ENCODE assay signal across 22 cellular contexts in the genomic region with DNA sequence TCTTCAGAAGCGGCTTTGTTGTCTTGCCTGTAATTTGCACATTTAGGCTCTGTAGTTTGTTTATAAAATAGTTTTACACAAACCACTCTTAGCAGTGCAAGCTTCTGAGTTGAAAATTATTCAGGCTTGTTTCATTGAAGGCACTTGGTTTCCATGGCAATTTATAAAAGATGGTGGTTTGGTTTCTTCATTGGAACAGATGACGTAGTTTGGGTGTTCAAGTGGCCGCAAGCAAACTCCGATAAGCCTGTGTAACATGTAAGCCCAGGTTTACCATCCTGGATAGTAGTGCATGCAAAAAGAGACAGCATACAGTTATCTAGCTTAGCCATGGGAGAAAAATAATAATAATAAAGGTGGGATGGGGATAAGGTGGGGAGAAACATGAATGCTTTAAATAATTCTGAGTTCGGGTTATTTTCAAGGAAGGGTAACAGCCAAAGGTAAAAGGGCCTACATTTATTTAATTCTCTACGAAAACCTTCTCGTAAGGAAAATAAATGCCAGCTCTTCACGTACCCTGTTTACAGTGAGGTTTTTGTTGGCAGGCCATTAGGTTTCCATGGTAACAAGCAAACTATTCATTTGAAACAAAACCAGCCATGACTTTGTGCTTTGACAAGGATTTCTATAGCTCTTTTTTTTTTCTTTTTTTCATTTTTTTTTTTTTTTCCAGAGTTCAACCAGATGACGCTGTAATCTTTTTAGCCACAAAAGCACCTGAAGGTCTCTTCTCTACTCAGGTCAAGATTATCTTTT.
A peak's percentile ranks its signal among the peaks of the same experiment; 100 is the strongest.
DNase-seq lines count a peak whose midpoint lies in the region; ATAC-seq, FAIRE-seq and TF ChIP-seq lines count a peak whose summit lies in the region.
"Had no signal": no experiment of that assay in that cellular context is flagged by ENCODE, and none has a peak within 500 bp of the region (broad histone marks: within the 10 kb centered on the region; RNA-seq: fewer than 3 reads in every experiment).

No MANE protein-coding gene starts in this region.

- no peak overlapping the region for H2BK5ac ChIP-seq in H1 (ENCODE audit: low read depth, low read length)

- H3K18ac ChIP-seq in H1 (ENCODE audit: extremely low read depth, low read length) = no peak overlapping the region

- 85% methylated on average over 9 of the region's 9 CpGs; no CpG with 5 or more reads in 1 of the 2 experiments for WGBS in H1 (ENCODE audit: extremely low coverage in 1 of 2, insufficient coverage in 1 of 2, insufficient read length in 1 of 2, insufficient replicate concordance in 2 of 2, low coverage in 1 of 2, low lambda C conversion rate in 2 of 2, missing lambda C conversion rate in 1 of 2), 2 experiments

- H3K79me1 ChIP-seq in H1 (ENCODE audit: low read depth, low read length) = no peaks in the 10 kb centered on the region

- no peak overlapping the region for H3K4me2 ChIP-seq in H1 (ENCODE audit: insufficient read depth in 1 of 2, low read depth in 2 of 2, low read length in 2 of 2)

- H2BK120ac ChIP-seq in H1 (replicated peaks; ENCODE audit: low read depth, low read length) = no peak overlapping the region

- H2BK15ac ChIP-seq in H1 (ENCODE audit: low read length) = no peak overlapping the region

- TF ChIP-seq CTCF in H1 (IDR thresholded peaks at IDR 0.05; ENCODE audit: control extremely low read depth in 1 of 3, insufficient read depth in 1 of 3, low read depth in 1 of 3, low read length in 3 of 3) (no peak), neural crest cell (conservative IDR thresholded peaks at IDR 0.05) (no peak), osteocyte (IDR thresholded peaks at IDR 0.05) (no peak)

- no peak overlapping the region; the same call in 1 of the 2 replicates for H2BK12ac ChIP-seq in H1 (ENCODE audit: low read depth, low read length)

- peak overlapping the region; percentile 56; the same call in 1 of the 2 replicates for H3K27ac ChIP-seq in H1 (ENCODE audit: low read depth, low read length)
- H3K27ac ChIP-seq in naive thymus-derived CD4-positive, alpha-beta T cell (ENCODE audit: low read depth, low read length) = no peak overlapping the region
- H3K27ac ChIP-seq: tibial artery had no signal

- H3K36me3 Mint-ChIP-seq in neural crest cell (ENCODE audit: low read depth) (no peaks in the 10 kb centered on the region), osteocyte (ENCODE audit: unreplicated experiment) (no peaks in the 10 kb centered on the region)
- no peaks in the 10 kb centered on the region for H3K36me3 Mint-ChIP-seq in naive thymus-derived CD4-positive, alpha-beta T cell
- H3K36me3 Mint-ChIP-seq: activated naive CD8-positive, alpha-beta T cell; stimulated activated effector memory CD8-positive, alpha-beta T cell treated with anti-CD3 and anti-CD28 coated beads, Interleukin-12 subunit alpha, Interleukin-12 subunit beta, amount 100 ng/mL, for 72 hours had no signal

- no peak for TF ChIP-seq POLR2A in H1 (IDR thresholded peaks at IDR 0.05; ENCODE audit: control extremely low read depth in 1 of 2, low read depth in 2 of 2, low read length in 2 of 2)

- H3K27me3 ChIP-seq in H1 (replicated peaks in 1 of 4; ENCODE audit: control insufficient read depth in 3 of 4, extremely low read depth in 1 of 4, insufficient read depth in 3 of 4, low read length in 3 of 4) = no peaks in the 10 kb centered on the region
- H3K27me3 ChIP-seq in naive thymus-derived CD4-positive, alpha-beta T cell (ENCODE audit: control insufficient read depth in 2 of 2, insufficient read depth in 2 of 2, low read length in 2 of 2) = no peaks in the 10 kb centered on the region
- H3K27me3 ChIP-seq: tibial artery had no signal

- H4K8ac ChIP-seq in H1 (ENCODE audit: extremely low read depth, insufficient read depth, low read length) = no peak overlapping the region

- no peaks in the 10 kb centered on the region for H3K4me1 ChIP-seq in H1 (replicated peaks in 1 of 4; ENCODE audit: control insufficient read depth in 3 of 4, insufficient read depth in 4 of 4, low read length in 3 of 4)
- no peaks in the 10 kb centered on the region for H3K4me1 ChIP-seq in naive thymus-derived CD4-positive, alpha-beta T cell (ENCODE audit: control insufficient read depth in 2 of 2, insufficient read depth in 2 of 2, low read length in 2 of 2)
- H3K4me1 ChIP-seq: tibial artery had no signal

- TF ChIP-seq EP300 in H1 (IDR thresholded peaks at IDR 0.05; ENCODE audit: borderline replicate concordance in 1 of 2, low read depth in 2 of 2, low read length in 2 of 2) = no peak

- peak; percentile 90 for DNase-seq in DMS53 (lab: John Stamatoyannopoulos, UW)
- DNase-seq in NCI-H2227 treated with DMSO at 0.1 percent for 48 hours (lab: John Stamatoyannopoulos, UW) = peak; percentile 38
- no peak for DNase-seq in H1 (ENCODE audit: low read depth in 1 of 2, low spot score in 2 of 2)
- no peak for DNase-seq in neural crest cell (ENCODE audit: low read depth, low spot score)
- DNase-seq in NCI-H526 treated with DMSO at 0.1 percent for 48 hours (lab: John Stamatoyannopoulos, UW) = no peak
- no peak for DNase-seq in DMS153 treated with DMSO at 0.1 percent for 48 hours (lab: John Stamatoyannopoulos, UW; ENCODE audit: unreplicated experiment)
- DNase-seq in naive thymus-derived CD4-positive, alpha-beta T cell = no peak
- DNase-seq in osteocyte (ENCODE audit: extremely low spot score, unreplicated experiment) = no peak
- DNase-seq: activated CD4-positive, alpha-beta T cell treated with anti-CD3 and anti-CD28 coated beads for 4 hours; CD4-positive, alpha-beta T cell; DND-41; foreskin fibroblast; left colon; NCI-H1048; NCI-H2107; NK-92 treated with Interleukin-12 subunit alpha and Interleukin-12 subunit beta, amount 100 ng/mL, for 24 hours; tibial artery had no signal

- no peak overlapping the region for H3K9ac ChIP-seq in H1 (replicated peaks in 1 of 4; ENCODE audit: extremely low read depth in 1 of 4, low read depth in 3 of 4, low read length in 3 of 4)

- H3K4ac ChIP-seq in H1 (replicated peaks; ENCODE audit: insufficient read length, low read depth, low read length) = no peak overlapping the region

- POLR2A ChIA-PET in H1 (lab: Charles Lee; ENCODE audit: partially characterized antibody) = no interaction called here
- POLR2A ChIA-PET in naive thymus-derived CD4-positive, alpha-beta T cell (lab: Charles Lee) = no interaction called here

- no peak overlapping the region for H4K5ac ChIP-seq in H1 (ENCODE audit: insufficient read length, low read depth, low read length)

- H3K4me1 Mint-ChIP-seq in neural crest cell = peaks cover 18% of the 10 kb centered on the region
- H3K4me1 Mint-ChIP-seq in naive thymus-derived CD4-positive, alpha-beta T cell = no peaks in the 10 kb centered on the region
- no peaks in the 10 kb centered on the region for H3K4me1 Mint-ChIP-seq in osteocyte (ENCODE audit: unreplicated experiment)
- H3K4me1 Mint-ChIP-seq: stimulated activated effector memory CD8-positive, alpha-beta T cell treated with anti-CD3 and anti-CD28 coated beads, Interleukin-12 subunit alpha, Interleukin-12 subunit beta, amount 100 ng/mL, for 72 hours had no signal

- H4K91ac ChIP-seq in H1 (replicated peaks; ENCODE audit: insufficient read length, low read length) = no peak overlapping the region

- CTCF ChIA-PET in H1 (lab: Charles Lee; ENCODE audit: partially characterized antibody) = interaction anchor here (0.6 kb wide), 1 partner anchor 723 kb away, joined by 4 read pairs; no protein-coding TSS in a partner anchor
- CTCF ChIA-PET in naive thymus-derived CD4-positive, alpha-beta T cell (lab: Charles Lee) = no interaction called here

- H3K4me3 ChIP-seq in H1 (ENCODE audit: extremely low read depth in 1 of 4, insufficient read depth in 2 of 4, low read depth in 3 of 4, low read length in 4 of 4) = no peak overlapping the region
- H3K4me3 ChIP-seq in naive thymus-derived CD4-positive, alpha-beta T cell (ENCODE audit: low read length) = no peak overlapping the region
- H3K4me3 ChIP-seq: tibial artery had no signal

- H2BK20ac ChIP-seq in H1 (ENCODE audit: low read length) = no peak overlapping the region

- H3K4me3 Mint-ChIP-seq in neural crest cell (peak overlapping the region; percentile 68), osteocyte (ENCODE audit: unreplicated experiment) (no peak overlapping the region)
- no peak overlapping the region for H3K4me3 Mint-ChIP-seq in naive thymus-derived CD4-positive, alpha-beta T cell
- H3K4me3 Mint-ChIP-seq: activated naive CD8-positive, alpha-beta T cell; activated T-helper 1 cell treated with anti-CD3 and anti-CD28 coated beads, Interleukin-12 subunit alpha, Interleukin-12 subunit beta, Interleukin-2, Interleukin-4 antibody, amounts not matched to agents 30 ng/mL and 10 ng/mL and 1 ng/mL, durations not matched to agents 14 hours and 24 hours and 36 hours; CD4-positive, alpha-beta T cell; dendritic cell treated with granulocyte-macrophage colony-stimulating factor and Interleukin-4, amounts not matched to agents 40 ng/mL and 50 ng/mL, for 4 days; stimulated activated effector memory CD8-positive, alpha-beta T cell treated with anti-CD3 and anti-CD28 coated beads, Interleukin-12 subunit alpha, Interleukin-12 subunit beta, amount 100 ng/mL, for 72 hours had no signal

- H4K20me1 ChIP-seq in H1 (replicated peaks in 1 of 2; ENCODE audit: control insufficient read depth in 1 of 2, insufficient read depth in 2 of 2, low read length in 2 of 2) = no peaks in the 10 kb centered on the region

- H3K9me3 Mint-ChIP-seq in neural crest cell (no peaks in the 10 kb centered on the region), osteocyte (ENCODE audit: unreplicated experiment) (no peaks in the 10 kb centered on the region)
- H3K9me3 Mint-ChIP-seq in naive thymus-derived CD4-positive, alpha-beta T cell = peaks cover 0 to 5% (median 0%) of the 10 kb centered on the region in 11 donors
- H3K9me3 Mint-ChIP-seq: activated T-helper 1 cell treated with anti-CD3 and anti-CD28 coated beads, Interleukin-12 subunit alpha, Interleukin-12 subunit beta, Interleukin-2, Interleukin-4 antibody, amounts not matched to agents 30 ng/mL and 10 ng/mL and 1 ng/mL, durations not matched to agents 14 hours and 24 hours and 36 hours; CD4-positive, alpha-beta T cell; dendritic cell treated with granulocyte-macrophage colony-stimulating factor and Interleukin-4, amounts not matched to agents 40 ng/mL and 50 ng/mL, for 4 days had no signal

- peak; percentile 58 for FAIRE-seq in H1 (lab: Jason Lieb, UNC)

- H3K56ac ChIP-seq in H1 (replicated peaks; ENCODE audit: insufficient read length, low read depth, low read length) = no peak overlapping the region

- no peak for ATAC-seq in naive thymus-derived CD4-positive, alpha-beta T cell
- ATAC-seq: left colon; sciatic nerve; stimulated activated effector memory CD8-positive, alpha-beta T cell treated with anti-CD3 and anti-CD28 coated beads, Interleukin-12 subunit alpha, Interleukin-12 subunit beta, amount 100 ng/mL, for 72 hours had no signal

- no peak overlapping the region for H3K14ac ChIP-seq in H1 (ENCODE audit: insufficient read length)

- H3K27me3 Mint-ChIP-seq in neural crest cell (ENCODE audit: low read depth) = no peaks in the 10 kb centered on the region
- H3K27me3 Mint-ChIP-seq in naive thymus-derived CD4-positive, alpha-beta T cell = no peaks in the 10 kb centered on the region
- peaks cover 2% of the 10 kb centered on the region for H3K27me3 Mint-ChIP-seq in osteocyte (ENCODE audit: unreplicated experiment)
- H3K27me3 Mint-ChIP-seq: activated naive CD8-positive, alpha-beta T cell; CD4-positive, alpha-beta T cell; dendritic cell treated with granulocyte-macrophage colony-stimulating factor and Interleukin-4, amounts not matched to agents 40 ng/mL and 50 ng/mL, for 4 days had no signal

- no peak overlapping the region for H3K23ac ChIP-seq in H1 (ENCODE audit: insufficient read length)

- no peak overlapping the region for H2AK5ac ChIP-seq in H1 (ENCODE audit: low read depth, low read length)

- no peaks in the 10 kb centered on the region for H3K23me2 ChIP-seq in H1 (ENCODE audit: low read depth, low read length)

- H3K36me3 ChIP-seq in H1 (ENCODE audit: control insufficient read depth in 2 of 4, insufficient read depth in 4 of 4, low read length in 3 of 4) = no peaks in the 10 kb centered on the region
- no peaks in the 10 kb centered on the region for H3K36me3 ChIP-seq in naive thymus-derived CD4-positive, alpha-beta T cell (ENCODE audit: control insufficient read depth in 2 of 3, insufficient read depth in 3 of 3, low read length in 3 of 3)
- H3K36me3 ChIP-seq: tibial artery had no signal

- no peaks in the 10 kb centered on the region for H3K79me2 ChIP-seq in H1 (ENCODE audit: control insufficient read depth in 1 of 2, insufficient read depth in 2 of 2, low read length in 2 of 2)

- intact Hi-C loops in naive thymus-derived CD4-positive, alpha-beta T cell (cut with micrococcal nuclease) = no loop called here

- H3K27ac Mint-ChIP-seq in neural crest cell (ENCODE audit: unreplicated experiment) = peak overlapping the region; percentile 98
- H3K27ac Mint-ChIP-seq in naive thymus-derived CD4-positive, alpha-beta T cell = no peak overlapping the region
- no peak overlapping the region for H3K27ac Mint-ChIP-seq in osteocyte (ENCODE audit: unreplicated experiment)
- H3K27ac Mint-ChIP-seq: activated naive CD8-positive, alpha-beta T cell; activated T-helper 1 cell treated with anti-CD3 and anti-CD28 coated beads, Interleukin-12 subunit alpha, Interleukin-12 subunit beta, Interleukin-2, Interleukin-4 antibody, amounts not matched to agents 30 ng/mL and 10 ng/mL and 1 ng/mL, durations not matched to agents 14 hours and 24 hours and 36 hours; CD4-positive, alpha-beta T cell; dendritic cell treated with granulocyte-macrophage colony-stimulating factor and Interleukin-4, amounts not matched to agents 40 ng/mL and 50 ng/mL, for 4 days; stimulated activated effector memory CD8-positive, alpha-beta T cell treated with anti-CD3 and anti-CD28 coated beads, Interleukin-12 subunit alpha, Interleukin-12 subunit beta, amount 100 ng/mL, for 72 hours had no signal

- H2AFZ ChIP-seq in H1 (ENCODE audit: low read length) = no peak overlapping the region

- TF ChIP-seq RAD21 in H1 (IDR thresholded peaks at IDR 0.05 in 1 of 2, conservative IDR thresholded peaks at IDR 0.05 in 1 of 2; ENCODE audit: low read depth in 2 of 2, low read length in 2 of 2) = no peak

- no peaks in the 10 kb centered on the region; a peak in 1 of 4 replicates for H3K9me3 ChIP-seq in H1 (ENCODE audit: insufficient read depth in 2 of 2, low read depth in 1 of 2, low read length in 1 of 2)
- no peaks in the 10 kb centered on the region for H3K9me3 ChIP-seq in naive thymus-derived CD4-positive, alpha-beta T cell (ENCODE audit: control insufficient read depth in 2 of 3, low read length in 3 of 3)
- H3K9me3 ChIP-seq: tibial artery had no signal

Comparison
In these comparisons a context has a peak if more than half of its experiments do, and no peak if none do; other contexts are left out.
1. DNase-seq: peak in DMS53 (single experiment) and NCI-H2227 treated with DMSO at 0.1 percent for 48 hours (single experiment); none in H1 (0 of 2), neural crest cell (single experiment), NCI-H526 treated with DMSO at 0.1 percent for 48 hours (single experiment), DMS153 treated with DMSO at 0.1 percent for 48 hours (single experiment), naive thymus-derived CD4-positive, alpha-beta T cell (0 of 9) and osteocyte (single experiment).